ENCODE assay signal across 17 cellular contexts in the genomic region with DNA sequence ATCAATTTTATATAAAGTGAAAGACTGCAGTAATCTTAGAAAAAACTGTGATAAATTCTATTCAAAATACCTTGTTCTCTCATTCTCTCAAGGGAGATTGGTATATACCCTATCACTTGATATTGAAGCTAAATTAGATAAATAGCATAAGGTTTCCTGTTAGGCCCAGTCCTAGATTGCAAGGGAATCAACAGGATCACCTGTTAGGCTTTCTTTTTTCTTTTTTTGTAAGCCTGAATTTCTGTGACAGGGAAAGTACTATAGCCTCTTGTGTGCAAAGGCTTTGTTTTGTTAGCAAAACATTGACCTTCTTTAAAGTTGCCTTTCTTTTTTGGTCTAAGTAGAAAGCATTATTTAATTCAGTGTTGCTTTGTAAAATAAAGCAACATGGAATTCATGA.
A peak's percentile ranks its signal among the peaks of the same experiment; 100 is the strongest.
DNase-seq lines count a peak whose midpoint lies in the region; ATAC-seq, FAIRE-seq and TF ChIP-seq lines count a peak whose summit lies in the region.
"Had no signal": no experiment of that assay in that cellular context is flagged by ENCODE, and none has a peak within 500 bp of the region (broad histone marks: within the 10 kb centered on the region; RNA-seq: fewer than 3 reads in every experiment).

No MANE protein-coding gene starts in this region.

- no peak overlapping the region for H3K4me2 ChIP-seq in PC-9

- H3K27me3 ChIP-seq in CD4-positive, CD25-positive, alpha-beta regulatory T cell (ENCODE audit: control insufficient read depth, insufficient read depth, low read length) = no peaks in the 10 kb centered on the region
- H3K27me3 ChIP-seq in PC-9 (ENCODE audit: insufficient read depth, low read depth) = no peaks in the 10 kb centered on the region
- H3K27me3 ChIP-seq: SJSA1 had no signal

- peaks cover 52 to 91% (median 66%) of the 10 kb centered on the region in 4 donors for H3K4me1 Mint-ChIP-seq in CD4-positive, CD25-positive, alpha-beta regulatory T cell
- peaks cover 60 to 75% of the 10 kb centered on the region in 2 donors for H3K4me1 Mint-ChIP-seq in natural killer cell

- POLR2A ChIA-PET in HEK293 (lab: Yijun Ruan, JAX) = no interaction called here
- POLR2A ChIA-PET in PC-9 (lab: Charles Lee; ENCODE audit: unreplicated experiment) = no interaction called here

- peaks cover 20% of the 10 kb centered on the region for H3K4me1 ChIP-seq in CD4-positive, CD25-positive, alpha-beta regulatory T cell (ENCODE audit: control insufficient read depth, insufficient read depth, low read length, poor library complexity, severe bottlenecking)
- H3K4me1 ChIP-seq in HEK293 (ENCODE audit: control insufficient read depth, insufficient read depth, low read length) = peaks cover 12% of the 10 kb centered on the region; the same call in 1 of the 2 replicates
- H3K4me1 ChIP-seq in PC-9 (replicated peaks; ENCODE audit: insufficient read depth) = peaks cover 18% of the 10 kb centered on the region

- H3K27ac ChIP-seq in CD4-positive, CD25-positive, alpha-beta regulatory T cell (ENCODE audit: insufficient read depth, low read length, poor library complexity, severe bottlenecking) = no peak overlapping the region
- H3K27ac ChIP-seq in HEK293 (ENCODE audit: extremely low read depth, low read depth, low read length) (no peak overlapping the region), PC-9 (peak overlapping the region; percentile 8; the same call in 1 of the 2 replicates)
- H3K27ac ChIP-seq: SJSA1 had no signal

- TF ChIP-seq CTCF in HEK293 (tag by site-specific recombination; IDR thresholded peaks at IDR 0.05) (no peak), PC-9 (conservative IDR thresholded peaks at IDR 0.05) (no peak), natural killer cell (IDR thresholded peaks at IDR 0.05) (no peak)

- peak overlapping the region; percentile 12 to 78 (median 57) for H3K27ac Mint-ChIP-seq in CD4-positive, CD25-positive, alpha-beta regulatory T cell
- peak overlapping the region; percentile 48 to 78 for H3K27ac Mint-ChIP-seq in natural killer cell

- H3K9me3 Mint-ChIP-seq in CD4-positive, CD25-positive, alpha-beta regulatory T cell = peaks cover 0 to 1% (median 0%) of the 10 kb centered on the region in 7 donors
- H3K9me3 Mint-ChIP-seq in natural killer cell = no peaks in the 10 kb centered on the region

- peak overlapping the region in 1 of 4 donors; percentile 2 for H3K4me3 Mint-ChIP-seq in CD4-positive, CD25-positive, alpha-beta regulatory T cell
- peak overlapping the region; percentile 43 for H3K4me3 Mint-ChIP-seq in natural killer cell

- H3K36me3 ChIP-seq in CD4-positive, CD25-positive, alpha-beta regulatory T cell (ENCODE audit: control insufficient read depth, insufficient read depth, low read length) = no peaks in the 10 kb centered on the region
- H3K36me3 ChIP-seq in HEK293 (ENCODE audit: control insufficient read depth in 2 of 2, insufficient read depth in 1 of 2, low read length in 2 of 2) (no peaks in the 10 kb centered on the region; a peak in 1 of 3 replicates), PC-9 (ENCODE audit: low read depth) (no peaks in the 10 kb centered on the region; the same call in 1 of the 2 replicates)
- H3K36me3 ChIP-seq: SJSA1 had no signal

- H3K27me3 Mint-ChIP-seq in CD4-positive, CD25-positive, alpha-beta regulatory T cell = no peaks in the 10 kb centered on the region
- no peaks in the 10 kb centered on the region for H3K27me3 Mint-ChIP-seq in natural killer cell (ENCODE audit: low read depth in 2 of 2)

- intact Hi-C loops in PC-9 (cut with micrococcal nuclease; ENCODE audit: unreplicated experiment) = no loop called here
- intact Hi-C loops in natural killer cell (cut with micrococcal nuclease) = loop anchor here (2.0 kb wide), 1 partner anchor 29 kb away; a partner anchor contains a TSS

- no peak for ATAC-seq in CD4-positive, CD25-positive, alpha-beta regulatory T cell (ENCODE audit: low read depth in 2 of 2)
- ATAC-seq in natural killer cell = no peak

- FAIRE-seq in HTR-8/SVneo (lab: Jason Lieb, UNC) = no peak
- FAIRE-seq: GM12892 had no signal

- H3K79me2 ChIP-seq in PC-9 (ENCODE audit: low read depth) = peaks cover 83% of the 10 kb centered on the region

- peaks cover 5% of the 10 kb centered on the region; the same call in 1 of the 2 replicates for H4K20me1 ChIP-seq in PC-9 (ENCODE audit: insufficient read depth)

- H3K4me3 ChIP-seq in CD4-positive, CD25-positive, alpha-beta regulatory T cell (ENCODE audit: low read depth, low read length) = no peak overlapping the region
- H3K4me3 ChIP-seq in HEK293 (ENCODE audit: low read depth, low read length) (no peak overlapping the region), PC-9 (no peak overlapping the region)
- H3K4me3 ChIP-seq: SJSA1 had no signal

- H3K9me2 ChIP-seq in PC-9 (ENCODE audit: insufficient read depth) = no peaks in the 10 kb centered on the region

- no peak for DNase-seq in CD4-positive, CD25-positive, alpha-beta regulatory T cell
- DNase-seq in PC-9 (no peak), natural killer cell (no peak), HTR-8/SVneo (ENCODE audit: insufficient read length, low spot score) (no peak), mesenteric fat pad (ENCODE audit: low spot score) (no peak), AG20443 (ENCODE audit: low spot score) (no peak)
- DNase-seq: DMS 273 treated with DMSO at 0.1 percent for 48 hours; GOT3; NCI-H1105 treated with DMSO at 0.1 percent for 48 hours; NCI-H187; NCI-H446; NCI-H69; NK-92 treated with Interleukin-12 subunit alpha and Interleukin-12 subunit beta, amount 100 ng/mL, for 24 hours; SW 1271 had no signal

- no peaks in the 10 kb centered on the region for H3K9me3 ChIP-seq in CD4-positive, CD25-positive, alpha-beta regulatory T cell (ENCODE audit: control insufficient read depth in 2 of 2, low read length in 2 of 2)
- H3K9me3 ChIP-seq in HEK293 (ENCODE audit: control insufficient read depth, insufficient read depth, low read depth, low read length) = no peaks in the 10 kb centered on the region
- H3K9me3 ChIP-seq in PC-9 (ENCODE audit: insufficient read depth, low read depth) = no peaks in the 10 kb centered on the region
- H3K9me3 ChIP-seq: SJSA1 had no signal

- BruUV-seq in PC-9 (replicated peaks; lab: Mats Ljungman, UMichigan) = no TSS peak

- peaks cover 2% of the 10 kb centered on the region for H3K36me3 Mint-ChIP-seq in CD4-positive, CD25-positive, alpha-beta regulatory T cell
- H3K36me3 Mint-ChIP-seq in natural killer cell = no peaks in the 10 kb centered on the region

- no peak overlapping the region for H2AFZ ChIP-seq in PC-9

- H3F3A ChIP-seq in PC-9 (ENCODE audit: insufficient read depth, low read depth) = peaks cover 15% of the 10 kb centered on the region

- CTCF ChIA-PET in HEK293 (lab: Yijun Ruan, JAX) (interaction anchor here (0.7 to 1.5 kb wide), 3 partner anchors 17 to 426 kb away, joined by 3 to 5 read pairs (median 4); a partner anchor contains a TSS), PC-9 (lab: Charles Lee) (interaction anchor here (0.7 kb wide), 1 partner anchor 111 kb away, joined by 10 read pairs; no protein-coding TSS in a partner anchor)

TF ChIP-seq in HEK293, 187 proteins besides CTCF, POLR2A, EP300 and RAD21:
- TF ChIP-seq SCRT1 (tag by site-specific recombination; IDR thresholded peaks at IDR 0.05; ENCODE audit: borderline replicate concordance) (peak; percentile 89), SCRT2 (tag by site-specific recombination; IDR thresholded peaks at IDR 0.05) (peak; percentile 80), ZNF211 (tag by site-specific recombination; IDR thresholded peaks at IDR 0.05; ENCODE audit: low read depth) (no peak)
